In the genomic region with DNA sequence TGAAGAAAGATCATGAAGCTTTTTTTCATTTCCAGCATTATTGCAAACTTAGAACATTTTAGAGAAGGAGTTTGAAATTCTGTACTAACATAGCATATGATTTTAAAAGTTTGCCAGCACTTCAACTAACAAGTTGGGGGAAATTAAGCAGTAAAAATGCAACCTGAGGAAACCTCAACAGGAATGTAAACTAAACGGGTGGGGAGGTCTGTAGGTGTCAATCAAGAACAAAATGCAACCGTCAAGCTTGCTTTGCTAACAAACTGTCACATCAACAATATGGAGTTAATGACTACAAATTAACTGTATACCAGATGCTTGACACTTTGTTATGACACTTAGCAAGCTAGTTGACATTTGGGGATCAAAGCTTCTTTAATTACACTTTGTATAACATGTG, we compare ENCODE assay signal across 26 cellular contexts. TPM values are rescaled to one million over a fixed set of nuclear protein-coding genes. Genes with fewer than 3 reads are reported as not detected.
"Had no signal": no experiment of that assay in that cellular context is flagged by ENCODE, and none has a peak within 500 bp of the region (broad histone marks: within the 10 kb centered on the region; RNA-seq: fewer than 3 reads in every experiment).

No MANE protein-coding gene starts in this region.

- FAIRE-seq: astrocyte, TTC549 had no signal

- ATAC-seq: activated T-cell treated with anti-CD3 and anti-CD28 coated beads, Interleukin-2, amount 50 U/mL, for 4 hours; activated T-helper 17 cell treated with anti-CD3 and anti-CD28 coated beads, Interleukin-2, amount 50 U/mL, for 72 hours; T-cell had no signal

- DNase-seq: activated B cell treated with CpG ODN at 0.5 μM for 24 hours; activated CD4-positive, alpha-beta T cell treated with anti-CD3 and anti-CD28 coated beads for 1 hour; activated CD4-positive, alpha-beta T cell treated with anti-CD3 and anti-CD28 coated beads, Interleukin-2, amount 10 ng/mL, durations not matched to agents 24 days and 14 days; activated CD4-positive, alpha-beta T cell treated with anti-CD3 and anti-CD28 coated beads, Interleukin-2, amount 50 U/mL, for 48 hours; activated CD8-positive, alpha-beta memory T cell treated with anti-CD3 and anti-CD28 coated beads for 24 hours; activated gamma-delta T cell; activated naive CD4-positive, alpha-beta T cell treated with anti-CD3 and anti-CD28 coated beads for 36 hours; activated T-cell treated with anti-CD3 and anti-CD28 coated beads, Interleukin-2, amount 50 U/mL, for 4 hours; amygdala; Kasumi-1; NCI-H1048; NCI-H187; NCI-H2081; NCI-H2227 treated with DMSO at 0.1 percent for 48 hours; NCI-H446 treated with DMSO at 0.1 percent for 48 hours; NCI-H526 treated with DMSO at 0.1 percent for 48 hours; SIG-M5; T-cell; T-helper 2 cell; T1000 had no signal

RNA-seq across cellular contexts. Expression of gene DACH1, which starts 52.2 kb away (rescaled TPM):
- total RNA-seq: activated B cell treated with CpG ODN at 0.5 μM for 24 hours; activated CD4-positive, alpha-beta T cell treated with anti-CD3 and anti-CD28 coated beads, Interleukin-2, amount 10 ng/mL, durations not matched to agents 24 days and 14 days; activated naive CD4-positive, alpha-beta T cell treated with anti-CD3 and anti-CD28 coated beads for 36 hours; activated T-helper 17 cell treated with anti-CD3 and anti-CD28 coated beads, Interleukin-2, amount 50 U/mL, for 72 hours; M059J; OCI-LY7; RPMI7951 had no signal
